ENCODE assay signal across 23 cellular contexts in genomic region chr17:70251704-70252103, GRCh38.
"Had no signal": no experiment of that assay in that cellular context is flagged by ENCODE, and none has a peak within 500 bp of the region (broad histone marks: within the 10 kb centered on the region; RNA-seq: fewer than 3 reads in every experiment).

No MANE protein-coding gene starts in this region.

- H2AFZ ChIP-seq: neural progenitor cell had no signal

- ATAC-seq: activated CD8-positive, alpha-beta T cell treated with anti-CD3 and anti-CD28 coated beads, Interleukin-2, amount 10 ng/mL, durations not matched to agents 7 days and 5 days; left lobe of liver; naive thymus-derived CD8-positive, alpha-beta T cell; sciatic nerve; stimulated activated naive B cell treated with anti-CD40 and anti-IgM and Interleukin-4, amounts not matched to agents 10 μg/mL and 1 μg/mL and 100 μg/mL, for 72 hours had no signal

- H3K4me3 ChIP-seq: adrenal gland, lung, neural progenitor cell, smooth muscle cell, transverse colon had no signal

- H3K4me2 ChIP-seq: neural progenitor cell, smooth muscle cell had no signal

- H3K4me1 ChIP-seq: adrenal gland, neural progenitor cell had no signal

- H3K9me3 Mint-ChIP-seq: activated CD4-positive, alpha-beta T cell treated with anti-CD3 and anti-CD28 coated beads, Interleukin-2, amount 10 ng/mL, durations not matched to agents 7 days and 5 days; dendritic cell treated with granulocyte-macrophage colony-stimulating factor and Interleukin-4, amounts not matched to agents 40 ng/mL and 50 ng/mL, for 4 days; stimulated activated naive B cell treated with anti-CD40 and anti-IgM and Interleukin-4, amounts not matched to agents 10 μg/mL and 1 μg/mL and 100 μg/mL, for 72 hours; T-helper 2 cell treated with Interferon-gamma antibody and Interleukin-4, amounts not matched to agents 5 μg/mL and 100 μg/mL, for 36 hours had no signal

- H3K27ac Mint-ChIP-seq: activated CD4-positive, alpha-beta T cell treated with anti-CD3 and anti-CD28 coated beads, Interleukin-2, amount 10 ng/mL, durations not matched to agents 7 days and 5 days; activated CD8-positive, alpha-beta T cell treated with anti-CD3 and anti-CD28 coated beads, Interleukin-2, amount 10 ng/mL, durations not matched to agents 7 days and 5 days; activated naive CD8-positive, alpha-beta T cell; dendritic cell treated with granulocyte-macrophage colony-stimulating factor and Interleukin-4, amounts not matched to agents 40 ng/mL and 50 ng/mL, for 4 days; naive thymus-derived CD8-positive, alpha-beta T cell; neural progenitor cell; stimulated activated naive B cell treated with anti-CD40 and anti-IgM and Interleukin-4, amounts not matched to agents 10 μg/mL and 1 μg/mL and 100 μg/mL, for 72 hours; T-helper 2 cell treated with Interferon-gamma antibody and Interleukin-4, amounts not matched to agents 5 μg/mL and 100 μg/mL, for 36 hours had no signal

- H3K4me3 Mint-ChIP-seq: activated CD4-positive, alpha-beta T cell treated with anti-CD3 and anti-CD28 coated beads, Interleukin-2, amount 10 ng/mL, durations not matched to agents 7 days and 5 days; activated CD8-positive, alpha-beta T cell treated with anti-CD3 and anti-CD28 coated beads, Interleukin-2, amount 10 ng/mL, durations not matched to agents 7 days and 5 days; activated naive CD8-positive, alpha-beta T cell; dendritic cell treated with granulocyte-macrophage colony-stimulating factor and Interleukin-4, amounts not matched to agents 40 ng/mL and 50 ng/mL, for 4 days; naive thymus-derived CD8-positive, alpha-beta T cell; neural progenitor cell; stimulated activated naive B cell treated with anti-CD40 and anti-IgM and Interleukin-4, amounts not matched to agents 10 μg/mL and 1 μg/mL and 100 μg/mL, for 72 hours; T-helper 2 cell treated with Interferon-gamma antibody and Interleukin-4, amounts not matched to agents 5 μg/mL and 100 μg/mL, for 36 hours had no signal

- H3K9ac ChIP-seq: neural progenitor cell had no signal

- H3K9me3 ChIP-seq: adrenal gland, transverse colon had no signal

- H3K27ac ChIP-seq: adrenal gland, neural progenitor cell, transverse colon, WERI-Rb-1 had no signal

- H3K27me3 Mint-ChIP-seq: activated CD4-positive, alpha-beta T cell treated with anti-CD3 and anti-CD28 coated beads, Interleukin-2, amount 10 ng/mL, durations not matched to agents 7 days and 5 days; dendritic cell treated with granulocyte-macrophage colony-stimulating factor and Interleukin-4, amounts not matched to agents 40 ng/mL and 50 ng/mL, for 4 days had no signal

- FAIRE-seq: endometrium had no signal

- H3K27me3 ChIP-seq: adrenal gland, neural progenitor cell, transverse colon had no signal

- H3K4me1 Mint-ChIP-seq: activated CD4-positive, alpha-beta T cell treated with anti-CD3 and anti-CD28 coated beads, Interleukin-2, amount 10 ng/mL, durations not matched to agents 7 days and 5 days; naive thymus-derived CD8-positive, alpha-beta T cell; neural progenitor cell; stimulated activated naive B cell treated with anti-CD40 and anti-IgM and Interleukin-4, amounts not matched to agents 10 μg/mL and 1 μg/mL and 100 μg/mL, for 72 hours had no signal

- H3K36me3 Mint-ChIP-seq: activated naive CD8-positive, alpha-beta T cell; naive thymus-derived CD8-positive, alpha-beta T cell; neural progenitor cell; stimulated activated naive B cell treated with anti-CD40 and anti-IgM and Interleukin-4, amounts not matched to agents 10 μg/mL and 1 μg/mL and 100 μg/mL, for 72 hours had no signal

- DNase-seq: activated CD4-positive, alpha-beta T cell treated with anti-CD3 and anti-CD28 coated beads, Interleukin-2, amount 10 ng/mL, durations not matched to agents 7 days and 5 days; activated CD4-positive, CD25-positive, alpha-beta regulatory T cell treated with anti-CD3 and anti-CD28 coated beads, Interleukin-2, amount 50 U/mL, for 72 hours; activated CD8-positive, alpha-beta T cell treated with anti-CD3 and anti-CD28 coated beads, Interleukin-2, amount 10 ng/mL, durations not matched to agents 7 days and 5 days; activated naive CD4-positive, alpha-beta T cell; activated T-cell treated with anti-CD3 and anti-CD28 coated beads, Interleukin-2, amount 50 U/mL, for 1 hour; adrenal gland; effector CD4-positive, alpha-beta T cell; foreskin fibroblast; naive thymus-derived CD8-positive, alpha-beta T cell; stimulated activated CD4-positive, alpha-beta T cell treated with anti-CD3 and anti-CD28 coated beads, Interleukin-15, amount 100 ng/mL, for 24 hours; stimulated activated CD8-positive, alpha-beta memory T cell treated with anti-CD3 and anti-CD28 coated beads, Interleukin-4, amount 100 ng/mL, for 48 hours; stimulated activated naive B cell treated with anti-CD40 and anti-IgM and Interleukin-4, amounts not matched to agents 10 μg/mL and 1 μg/mL and 100 μg/mL, for 72 hours; transverse colon; WERI-Rb-1 had no signal

- H3K36me3 ChIP-seq: adrenal gland, neural progenitor cell, transverse colon, WERI-Rb-1 had no signal
